Comparison of ENCODE assay signal across 13 cellular contexts in genomic region chr17:72270530-72270929, GRCh38.
A peak's percentile ranks its signal among the peaks of the same experiment; 100 is the strongest.
DNase-seq lines count a peak whose midpoint lies in the region; ATAC-seq and TF ChIP-seq lines count a peak whose summit lies in the region.
"Had no signal": no experiment of that assay in that cellular context is flagged by ENCODE, and none has a peak within 500 bp of the region (broad histone marks: within the 10 kb centered on the region; RNA-seq: fewer than 3 reads in every experiment).

No MANE protein-coding gene starts in this region.

- H3K4me1 ChIP-seq in osteoblast (ENCODE audit: insufficient read depth, low read length) (no peaks in the 10 kb centered on the region), gastrocnemius medialis (no peaks in the 10 kb centered on the region)

- H3K9me3 ChIP-seq in osteoblast (ENCODE audit: low read depth, low read length), result no peaks in the 10 kb centered on the region
- no peaks in the 10 kb centered on the region for H3K9me3 ChIP-seq in gastrocnemius medialis

- no peaks in the 10 kb centered on the region for H4K20me1 ChIP-seq in osteoblast (ENCODE audit: insufficient read depth, low read length)

- no peak overlapping the region for H3K4me3 ChIP-seq in astrocyte of the spinal cord (ENCODE audit: low read depth, low read length)
- H3K4me3 ChIP-seq in osteoblast (ENCODE audit: insufficient read depth, low read length), result no peak overlapping the region
- H3K4me3 ChIP-seq in gastrocnemius medialis, result no peak overlapping the region

- no peak overlapping the region for H2AFZ ChIP-seq in osteoblast (ENCODE audit: low read length)

- ATAC-seq in gastrocnemius medialis (no peak), HG03442 (IDR thresholded peaks at IDR 0.05; ENCODE audit: unreplicated experiment) (no peak)

- TF ChIP-seq CTCF in astrocyte of the spinal cord (IDR thresholded peaks at IDR 0.05; ENCODE audit: low read depth, low read length) (no peak), osteoblast (IDR thresholded peaks at IDR 0.05; ENCODE audit: extremely low read depth, low read depth, low read length) (no peak), gastrocnemius medialis (IDR thresholded peaks at IDR 0.05 in 4 of 5, conservative IDR thresholded peaks at IDR 0.05 in 1 of 5) (no peak)

- in situ Hi-C loops in astrocyte of the spinal cord (cut with HindIII; ENCODE audit: low sequenced_read_pairs), result no loop called here
- in situ Hi-C loops in gastrocnemius medialis (cut with MboI; ENCODE audit: low sequenced_read_pairs in 4 of 4), result no loop called here

- H3K27me3 ChIP-seq in osteoblast (ENCODE audit: insufficient read depth, low read length), result peaks cover 13% of the 10 kb centered on the region
- H3K27me3 ChIP-seq in gastrocnemius medialis, result no peaks in the 10 kb centered on the region

- H3K36me3 ChIP-seq in osteoblast (ENCODE audit: insufficient read depth, low read length), result no peaks in the 10 kb centered on the region
- H3K36me3 ChIP-seq in gastrocnemius medialis, result no peaks in the 10 kb centered on the region

- DNase-seq in Daoy (ENCODE audit: low read depth), result peak; percentile 41
- DNase-seq in NCI-H2081 treated with DMSO at 0.1 percent for 48 hours (lab: John Stamatoyannopoulos, UW), result peak; percentile 13
- DNase-seq in astrocyte of the spinal cord (ENCODE audit: low read depth, low spot score), result peak; percentile 15
- DNase-seq in osteoblast (ENCODE audit: insufficient read length, low spot score, missing footprints), result peak; percentile 27
- DNase-seq in stimulated activated CD4-positive, alpha-beta T cell treated with anti-CD3 and anti-CD28 coated beads, Interleukin-2, amount 100 ng/mL, for 24 hours, result no peak
- no peak for DNase-seq in gastrocnemius medialis
- DNase-seq in UCSD-AML1 (lab: John Stamatoyannopoulos, UW; ENCODE audit: unreplicated experiment), result no peak
- DNase-seq: activated CD4-positive, alpha-beta T cell treated with anti-CD3 and anti-CD28 coated beads, Interleukin-2, amount 10 ng/mL, durations not matched to agents 24 days and 14 days; erythroblast; midbrain; RPMI8226; trophoblast cell had no signal

- no peaks in the 10 kb centered on the region for H3K79me2 ChIP-seq in osteoblast (ENCODE audit: insufficient read depth, low read length)

- no peak for TF ChIP-seq POLR2A in gastrocnemius medialis (IDR thresholded peaks at IDR 0.05)

- intact Hi-C loops in gastrocnemius medialis (cut with DNase I; ENCODE audit: low total_unique reads), result no loop called here

- no peak overlapping the region for H3K4me2 ChIP-seq in osteoblast (ENCODE audit: insufficient read depth, low read length)

- H3K27ac ChIP-seq in osteoblast (ENCODE audit: low read depth, low read length) (no peak overlapping the region), gastrocnemius medialis (no peak overlapping the region)

Comparison
In these comparisons a context has a peak if more than half of its experiments do, and no peak if none do; other contexts are left out.
1. DNase-seq: peak in Daoy (single experiment), NCI-H2081 treated with DMSO at 0.1 percent for 48 hours (single experiment), astrocyte of the spinal cord (single experiment) and osteoblast (single experiment); none in stimulated activated CD4-positive, alpha-beta T cell treated with anti-CD3 and anti-CD28 coated beads, Interleukin-2, amount 100 ng/mL, for 24 hours (0 of 2), gastrocnemius medialis (0 of 2) and UCSD-AML1 (single experiment).